In genomic region chr10:66151346-66151745, GRCh38 we compare ENCODE assay signal across 22 cellular contexts.
"Had no signal": no experiment of that assay in that cellular context is flagged by ENCODE, and none has a peak within 500 bp of the region (broad histone marks: within the 10 kb centered on the region; RNA-seq: fewer than 3 reads in every experiment).

No MANE protein-coding gene starts in this region.

- H3K4me1 ChIP-seq: esophagus squamous epithelium, gastrocnemius medialis, left lung, transverse colon, uterus had no signal

- ATAC-seq: activated CD4-positive, alpha-beta T cell treated with anti-CD3 and anti-CD28 coated beads for 36 hours; gastrocnemius medialis; left lung; WTC11 had no signal

- H3K36me3 ChIP-seq: esophagus squamous epithelium, gastrocnemius medialis, left lung, transverse colon, uterus had no signal

- H3K27ac Mint-ChIP-seq: activated CD4-positive, alpha-beta memory T cell treated with anti-CD3 and anti-CD28 coated beads, Interleukin-2, amount 10 ng/mL, durations not matched to agents 7 days and 5 days; activated CD4-positive, alpha-beta T cell treated with anti-CD3 and anti-CD28 coated beads for 36 hours; activated naive CD8-positive, alpha-beta T cell treated with anti-CD3 and anti-CD28 coated beads, Interleukin-2, amount 10 ng/mL, durations not matched to agents 7 days and 5 days; activated T-cell treated with anti-CD3 and anti-CD28 coated beads, Interleukin-2, amount 50 U/mL, for 24 hours; activated T-helper 2 cell treated with anti-CD3 and anti-CD28 coated beads, Interferon-gamma antibody, Interleukin-2, Interleukin-4, amounts not matched to agents 10 μg/mL and 5 μg/mL and 100 μg/mL, durations not matched to agents 14 hours and 24 hours and 36 hours; stimulated activated naive CD8-positive, alpha-beta T cell treated with anti-CD3 and anti-CD28 coated beads, Interleukin-15, Interleukin-2, amounts not matched to agents 100 ng/mL and 50 ng/mL, for 24 hours; T-helper 2 cell treated with Interferon-gamma antibody and Interleukin-4, amounts not matched to agents 5 μg/mL and 100 μg/mL, for 36 hours; WTC11 had no signal

- H3K27me3 ChIP-seq: esophagus squamous epithelium, gastrocnemius medialis, left lung, transverse colon, uterus had no signal

- H3K9me3 Mint-ChIP-seq: activated CD4-positive, alpha-beta memory T cell treated with anti-CD3 and anti-CD28 coated beads, Interleukin-2, amount 10 ng/mL, durations not matched to agents 7 days and 5 days; activated naive CD8-positive, alpha-beta T cell treated with anti-CD3 and anti-CD28 coated beads, Interleukin-2, amount 10 ng/mL, durations not matched to agents 7 days and 5 days; activated T-cell treated with anti-CD3 and anti-CD28 coated beads, Interleukin-2, amount 50 U/mL, for 24 hours; activated T-helper 2 cell treated with anti-CD3 and anti-CD28 coated beads, Interferon-gamma antibody, Interleukin-2, Interleukin-4, amounts not matched to agents 10 μg/mL and 5 μg/mL and 100 μg/mL, durations not matched to agents 14 hours and 24 hours and 36 hours; stimulated activated naive CD8-positive, alpha-beta T cell treated with anti-CD3 and anti-CD28 coated beads, Interleukin-15, Interleukin-2, amounts not matched to agents 100 ng/mL and 50 ng/mL, for 24 hours; T-helper 2 cell treated with Interferon-gamma antibody and Interleukin-4, amounts not matched to agents 5 μg/mL and 100 μg/mL, for 36 hours had no signal

- H3K9me3 ChIP-seq: esophagus squamous epithelium, gastrocnemius medialis, left lung, transverse colon, uterus had no signal

- H3K4me1 Mint-ChIP-seq: activated CD4-positive, alpha-beta memory T cell treated with anti-CD3 and anti-CD28 coated beads, Interleukin-2, amount 10 ng/mL, durations not matched to agents 7 days and 5 days; activated CD4-positive, alpha-beta T cell treated with anti-CD3 and anti-CD28 coated beads for 36 hours; activated naive CD8-positive, alpha-beta T cell treated with anti-CD3 and anti-CD28 coated beads, Interleukin-2, amount 10 ng/mL, durations not matched to agents 7 days and 5 days; WTC11 had no signal

- H3K27me3 Mint-ChIP-seq: activated CD4-positive, alpha-beta memory T cell treated with anti-CD3 and anti-CD28 coated beads, Interleukin-2, amount 10 ng/mL, durations not matched to agents 7 days and 5 days; activated CD4-positive, alpha-beta T cell treated with anti-CD3 and anti-CD28 coated beads for 36 hours; activated naive CD8-positive, alpha-beta T cell treated with anti-CD3 and anti-CD28 coated beads, Interleukin-2, amount 10 ng/mL, durations not matched to agents 7 days and 5 days; activated T-cell treated with anti-CD3 and anti-CD28 coated beads, Interleukin-2, amount 50 U/mL, for 24 hours; stimulated activated naive CD8-positive, alpha-beta T cell treated with anti-CD3 and anti-CD28 coated beads, Interleukin-15, Interleukin-2, amounts not matched to agents 100 ng/mL and 50 ng/mL, for 24 hours had no signal

- H3K4me3 Mint-ChIP-seq: activated CD4-positive, alpha-beta memory T cell treated with anti-CD3 and anti-CD28 coated beads, Interleukin-2, amount 10 ng/mL, durations not matched to agents 7 days and 5 days; activated CD4-positive, alpha-beta T cell treated with anti-CD3 and anti-CD28 coated beads for 36 hours; activated naive CD8-positive, alpha-beta T cell treated with anti-CD3 and anti-CD28 coated beads, Interleukin-2, amount 10 ng/mL, durations not matched to agents 7 days and 5 days; activated T-cell treated with anti-CD3 and anti-CD28 coated beads, Interleukin-2, amount 50 U/mL, for 24 hours; stimulated activated naive CD8-positive, alpha-beta T cell treated with anti-CD3 and anti-CD28 coated beads, Interleukin-15, Interleukin-2, amounts not matched to agents 100 ng/mL and 50 ng/mL, for 24 hours; T-helper 2 cell treated with Interferon-gamma antibody and Interleukin-4, amounts not matched to agents 5 μg/mL and 100 μg/mL, for 36 hours; WTC11 had no signal

- DNase-seq: activated CD4-positive, alpha-beta memory T cell treated with anti-CD3 and anti-CD28 coated beads, Interleukin-2, amount 10 ng/mL, durations not matched to agents 7 days and 5 days; activated CD4-positive, alpha-beta T cell treated with anti-CD3 and anti-CD28 coated beads for 36 hours; activated naive CD4-positive, alpha-beta T cell treated with Interleukin-2 at 50 U/mL for 16 hours; activated naive CD8-positive, alpha-beta T cell treated with anti-CD3 and anti-CD28 coated beads, Interleukin-2, amount 10 ng/mL, durations not matched to agents 7 days and 5 days; activated T-cell treated with anti-CD3 and anti-CD28 coated beads, Interleukin-2, amount 50 U/mL, for 24 hours; anterior cingulate cortex; cerebellar nuclear complex; cortex of kidney; effector CD4-positive, alpha-beta T cell; esophagus squamous epithelium; gastrocnemius medialis; head of caudate nucleus; left lung; occipital lobe; stimulated activated CD4-positive, alpha-beta T cell treated with anti-CD3 and anti-CD28 coated beads, Interleukin-12 subunit alpha, Interleukin-12 subunit beta, amount 100 ng/mL, for 4 hours; stimulated activated CD4-positive, alpha-beta T cell treated with anti-CD3 and anti-CD28 coated beads, Interleukin-1b, Interleukin-23, amount 100 ng/mL, for 48 hours; transverse colon; uterus had no signal

- H3K4me3 ChIP-seq: esophagus squamous epithelium, gastrocnemius medialis, left lung, transverse colon, uterus had no signal

- H3K27ac ChIP-seq: esophagus squamous epithelium, gastrocnemius medialis, left lung, transverse colon, uterus had no signal

- H3K36me3 Mint-ChIP-seq: activated naive CD8-positive, alpha-beta T cell treated with anti-CD3 and anti-CD28 coated beads, Interleukin-2, amount 10 ng/mL, durations not matched to agents 7 days and 5 days; WTC11 had no signal
